Comparison of ENCODE assay signal across 17 cellular contexts in genomic region chr1:39405358-39405757, GRCh38.
DNase-seq lines count a peak whose midpoint lies in the region; ATAC-seq and TF ChIP-seq lines count a peak whose summit lies in the region.
"Had no signal": no experiment of that assay in that cellular context is flagged by ENCODE, and none has a peak within 500 bp of the region (broad histone marks: within the 10 kb centered on the region; RNA-seq: fewer than 3 reads in every experiment).

No MANE protein-coding gene starts in this region.

- H3K9me1 ChIP-seq in IMR-90 (ENCODE audit: insufficient read depth, low read length) = peaks cover 4% of the 10 kb centered on the region; the same call in 1 of the 2 replicates

- 0 out of 2 replicates have a peak overlapping the region, but pooled peaks have one; percentile 17 for H3K18ac ChIP-seq in IMR-90 (ENCODE audit: low read depth, low read length)

- intact Hi-C loops in IMR-90 (cut with micrococcal nuclease) = loop anchor here (5.0 kb wide), 1 partner anchor 213 kb away; no protein-coding TSS in a partner anchor

- no peaks in the 10 kb centered on the region for H3K9me3 ChIP-seq in BLaER1 treated with 17β-estradiol and CSF1 and Interleukin-3, amounts not matched to agents 10 nM and 100 nM (replicated peaks in 1 of 11)
- H3K9me3 ChIP-seq in IMR-90 (ENCODE audit: control insufficient read depth, insufficient read depth, low read length) = no peaks in the 10 kb centered on the region
- H3K9me3 ChIP-seq: psoas muscle had no signal

- H3K27me3 ChIP-seq in BLaER1 treated with 17β-estradiol and CSF1 and Interleukin-3, amounts not matched to agents 10 nM and 100 nM = no peaks in the 10 kb centered on the region
- no peaks in the 10 kb centered on the region for H3K27me3 ChIP-seq in IMR-90 (ENCODE audit: control insufficient read depth, insufficient read depth, low read length)

- peak overlapping the region in 3 of 11 experiments; percentile 10 to 31 (median 23); a peak in 1 of 22 replicates for H3K9ac ChIP-seq in BLaER1 treated with 17β-estradiol and CSF1 and Interleukin-3, amounts not matched to agents 10 nM and 100 nM
- H3K9ac ChIP-seq in IMR-90 (ENCODE audit: low read depth, low read length) = no peak overlapping the region

- H3K14ac ChIP-seq in IMR-90 (replicated peaks; ENCODE audit: low read depth, low read length) = peak overlapping the region; percentile 35; the same call in 1 of the 2 replicates

- H3K27ac ChIP-seq in BLaER1 treated with 17β-estradiol and CSF1 and Interleukin-3, amounts not matched to agents 10 nM and 100 nM = peak overlapping the region in 4 of 11 experiments; percentile 10 to 35 (median 18); a peak in 2 of 22 replicates
- H3K27ac ChIP-seq in IMR-90 (ENCODE audit: insufficient read depth, low read length) (no peak overlapping the region), epithelial cell of prostate (peak overlapping the region; percentile 77)
- H3K27ac ChIP-seq: psoas muscle had no signal

- no peak overlapping the region for H2AK9ac ChIP-seq in IMR-90 (replicated peaks; ENCODE audit: low read depth, low read length, poor library complexity)

- in situ Hi-C loops in IMR-90 (cut with MboI; ENCODE audit: low sequenced_read_pairs) = no loop called here

- peaks cover 4% of the 10 kb centered on the region for H3K36me3 Mint-ChIP-seq in progenitor cell of endocrine pancreas (ENCODE audit: insufficient read depth)

- DNase-seq in IMR-90 = no peak
- DNase-seq in epithelial cell of prostate (ENCODE audit: low read depth, low spot score) = no peak
- DNase-seq in progenitor cell of endocrine pancreas (ENCODE audit: low spot score, unreplicated experiment) = no peak
- no peak for DNase-seq in hypothalamus (lab: John Stamatoyannopoulos, UW)
- DNase-seq: activated CD4-positive, CD25-positive, alpha-beta regulatory T cell; COR-L47; head of caudate nucleus; NCI-H1930; NCI-H82; psoas muscle; stimulated activated CD4-positive, alpha-beta T cell treated with anti-CD3 and anti-CD28 coated beads, Interleukin-4, amount 100 ng/mL, for 1 hour; stimulated activated naive CD8-positive, alpha-beta T cell treated with anti-CD3 and anti-CD28 coated beads, Interleukin-15, amount 100 ng/mL, for 72 hours had no signal

- no peak overlapping the region for H3K4me3 Mint-ChIP-seq in progenitor cell of endocrine pancreas (ENCODE audit: low read depth)
- H3K4me3 Mint-ChIP-seq: memory B cell; stimulated activated naive CD8-positive, alpha-beta T cell treated with anti-CD3 and anti-CD28 coated beads, Interleukin-15, amount 100 ng/mL, for 72 hours had no signal

- peaks cover 35% of the 10 kb centered on the region for H3K4me1 Mint-ChIP-seq in progenitor cell of endocrine pancreas (ENCODE audit: low read depth)

- H3K23ac ChIP-seq in IMR-90 (ENCODE audit: low read depth, low read length) = peak overlapping the region; percentile 29; the same call in 1 of the 2 replicates

- H3K79me1 ChIP-seq in IMR-90 (ENCODE audit: low read depth in 1 of 2, low read length in 2 of 2) = peaks cover 26 to 66% of the 10 kb centered on the region in 2 experiments

- peaks cover 0 to 32% (median 16%) of the 10 kb centered on the region in 11 experiments; a peak in 11 of 22 replicates for H3K36me3 ChIP-seq in BLaER1 treated with 17β-estradiol and CSF1 and Interleukin-3, amounts not matched to agents 10 nM and 100 nM
- H3K36me3 ChIP-seq in IMR-90 (ENCODE audit: control insufficient read depth, insufficient read depth, low read length) = no peaks in the 10 kb centered on the region; the same call in 1 of the 2 replicates

- no peak overlapping the region for H2BK15ac ChIP-seq in IMR-90 (ENCODE audit: low read depth, low read length)

- peak overlapping the region in 1 of 2 experiments; percentile 51; a peak in 2 of 4 replicates for H4K8ac ChIP-seq in IMR-90 (ENCODE audit: low read depth in 2 of 2, low read length in 2 of 2)

- H2BK5ac ChIP-seq in IMR-90 (ENCODE audit: low read depth, low read length, poor library complexity, severe bottlenecking) = peak overlapping the region; percentile 55

- H4K5ac ChIP-seq in IMR-90 (ENCODE audit: low read depth, low read length) = peak overlapping the region; percentile 74; the same call in 1 of the 2 replicates

- BruUV-seq in IMR-90 (replicated peaks; lab: Mats Ljungman, UMichigan) = no TSS peak

- H4K20me1 ChIP-seq in BLaER1 treated with 17β-estradiol and CSF1 and Interleukin-3, amounts not matched to agents 10 nM and 100 nM = peaks cover 11 to 52% (median 24%) of the 10 kb centered on the region in 11 experiments; a peak in 21 of 22 replicates
- H4K20me1 ChIP-seq in IMR-90 (ENCODE audit: insufficient read depth, low read length) = peaks cover 11% of the 10 kb centered on the region

- H2BK20ac ChIP-seq in IMR-90 (ENCODE audit: low read depth, low read length) = no peak overlapping the region

- peak overlapping the region; percentile 53; the same call in 1 of the 2 replicates for H2AK5ac ChIP-seq in IMR-90 (ENCODE audit: low read depth, low read length)

- WGBS in IMR-90 (ENCODE audit: extremely low coverage in 2 of 2, insufficient read length in 1 of 2), 2 experiments = no CpG with 5 or more reads among the region's 2 CpGs

- TF ChIP-seq CTCF in IMR-90 (conservative IDR thresholded peaks at IDR 0.05; ENCODE audit: low read depth, low read length) (no peak), progenitor cell of endocrine pancreas (IDR thresholded peaks at IDR 0.05; ENCODE audit: unreplicated experiment) (no peak)

- no peak overlapping the region for H3K56ac ChIP-seq in IMR-90 (ENCODE audit: extremely low read depth, insufficient read depth, low read length)

- POLR2A ChIA-PET in IMR-90 (lab: Charles Lee; ENCODE audit: unreplicated experiment) = interaction anchor here (0.7 kb wide), 1 partner anchor 46 kb away, joined by 3 read pairs; no protein-coding TSS in a partner anchor

- peaks cover 50 to 88% (median 71%) of the 10 kb centered on the region in 10 experiments for H3K4me1 ChIP-seq in BLaER1 treated with 17β-estradiol and CSF1 and Interleukin-3, amounts not matched to agents 10 nM and 100 nM
- peaks cover 18% of the 10 kb centered on the region for H3K4me1 ChIP-seq in IMR-90 (ENCODE audit: control insufficient read depth, insufficient read depth, low read length)

- dilution Hi-C loops in IMR-90 (cut with HindIII; ENCODE audit: low sequenced_read_pairs, unreplicated experiment) = no loop called here

- H3K27me3 Mint-ChIP-seq in progenitor cell of endocrine pancreas = no peaks in the 10 kb centered on the region
- H3K27me3 Mint-ChIP-seq: memory B cell; stimulated activated naive CD8-positive, alpha-beta T cell treated with anti-CD3 and anti-CD28 coated beads, Interleukin-15, amount 100 ng/mL, for 72 hours had no signal

- peak overlapping the region; percentile 86 for H3K27ac Mint-ChIP-seq in progenitor cell of endocrine pancreas
- H3K27ac Mint-ChIP-seq: memory B cell; stimulated activated naive CD8-positive, alpha-beta T cell treated with anti-CD3 and anti-CD28 coated beads, Interleukin-15, amount 100 ng/mL, for 72 hours had no signal

- H3K4me2 ChIP-seq in BLaER1 treated with 17β-estradiol and CSF1 and Interleukin-3, amounts not matched to agents 10 nM and 100 nM = peak overlapping the region in 9 of 11 experiments; percentile 21 to 92 (median 44); a peak in 18 of 22 replicates
- 0 out of 2 replicates have a peak overlapping the region, but pooled peaks have one; percentile 5 for H3K4me2 ChIP-seq in IMR-90 (ENCODE audit: low read depth, low read length)

- ATAC-seq in IMR-90 (ENCODE audit: low read depth) (no peak), HG02571 (IDR thresholded peaks at IDR 0.05; ENCODE audit: unreplicated experiment) (no peak), HG03159 (IDR thresholded peaks at IDR 0.05; ENCODE audit: unreplicated experiment) (no peak), HG03460 (IDR thresholded peaks at IDR 0.05; ENCODE audit: unreplicated experiment) (no peak)
- ATAC-seq: psoas muscle; stimulated activated naive CD8-positive, alpha-beta T cell treated with anti-CD3 and anti-CD28 coated beads, Interleukin-15, amount 100 ng/mL, for 72 hours had no signal

- no peak for TF ChIP-seq RAD21 in IMR-90 (IDR thresholded peaks at IDR 0.05; ENCODE audit: low read length)

- peak overlapping the region; percentile 49; the same call in 1 of the 2 replicates for H3K4ac ChIP-seq in IMR-90 (ENCODE audit: low read depth, low read length)

- peak overlapping the region; percentile 68 for H4K91ac ChIP-seq in IMR-90 (ENCODE audit: insufficient read depth, low read depth, low read length)

- H3K4me3 ChIP-seq in BLaER1 treated with 17β-estradiol and CSF1 and Interleukin-3, amounts not matched to agents 10 nM and 100 nM = no peak overlapping the region
- H3K4me3 ChIP-seq in IMR-90 (ENCODE audit: insufficient read depth, low read depth, low read length) = no peak overlapping the region
- H3K4me3 ChIP-seq: psoas muscle had no signal

- H2AFZ ChIP-seq in IMR-90 (replicated peaks; ENCODE audit: low read length, poor library complexity) = no peak overlapping the region

- CTCF ChIA-PET in IMR-90 (lab: Yijun Ruan, JAX) = no interaction called here

- peak overlapping the region; percentile 48; the same call in 1 of the 2 replicates for H2BK120ac ChIP-seq in IMR-90 (ENCODE audit: low read depth, low read length)

- TF ChIP-seq POLR2A in IMR-90 (IDR thresholded peaks at IDR 0.05; ENCODE audit: low read depth, low read length) = no peak

- no peaks in the 10 kb centered on the region for H3K9me3 Mint-ChIP-seq in progenitor cell of endocrine pancreas (ENCODE audit: low read depth)
- H3K9me3 Mint-ChIP-seq: memory B cell; stimulated activated naive CD8-positive, alpha-beta T cell treated with anti-CD3 and anti-CD28 coated beads, Interleukin-15, amount 100 ng/mL, for 72 hours had no signal

TF ChIP-seq in IMR-90, 13 proteins besides CTCF, POLR2A, EP300 and RAD21 (continues in another document):
- no peak for TF ChIP-seq FOS (IDR thresholded peaks at IDR 0.05; ENCODE audit: low read depth, low read length)
- no peak for TF ChIP-seq MXI1 (IDR thresholded peaks at IDR 0.05; ENCODE audit: borderline replicate concordance, low read depth, low read length)
- no peak for TF ChIP-seq RCOR1 (IDR thresholded peaks at IDR 0.05; ENCODE audit: insufficient replicate concordance, low read length)
- TF ChIP-seq MAZ (IDR thresholded peaks at IDR 0.05; ENCODE audit: borderline replicate concordance, low read depth, low read length) = no peak
- no peak for TF ChIP-seq CHD1 (IDR thresholded peaks at IDR 0.05; ENCODE audit: low read depth, low read length)
- TF ChIP-seq ELK1 (IDR thresholded peaks at IDR 0.05; ENCODE audit: borderline replicate concordance, low read depth, low read length) = no peak
- no peak for TF ChIP-seq MAFK (IDR thresholded peaks at IDR 0.05; ENCODE audit: low read depth, low read length)
- TF ChIP-seq NFE2L2 (IDR thresholded peaks at IDR 0.05; ENCODE audit: low read depth, low read length) = no peak
